Comparison of ENCODE assay signal across 24 cellular contexts in the genomic region with DNA sequence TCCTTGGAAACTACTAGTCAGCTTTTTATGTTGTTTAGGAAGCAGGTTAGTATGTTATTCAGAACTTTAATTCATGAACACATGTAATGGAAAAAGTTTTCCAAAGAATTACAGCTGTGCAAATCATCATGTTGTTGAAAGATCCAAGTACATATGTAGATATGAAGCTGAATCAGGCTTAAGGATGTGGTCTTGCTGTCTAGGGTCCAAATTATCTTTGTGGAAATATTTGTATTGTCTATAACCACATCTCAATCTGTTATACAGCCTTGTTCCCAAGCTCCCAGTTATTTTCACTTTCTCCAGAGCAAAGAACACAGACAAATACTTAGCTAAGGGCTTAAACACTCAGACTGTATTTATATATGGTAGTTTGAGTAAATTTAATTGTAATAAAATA.
"Had no signal": no experiment of that assay in that cellular context is flagged by ENCODE, and none has a peak within 500 bp of the region (broad histone marks: within the 10 kb centered on the region; RNA-seq: fewer than 3 reads in every experiment).

No MANE protein-coding gene starts in this region.

- H3K4me3 ChIP-seq: dorsolateral prefrontal cortex, hepatocyte, lung, psoas muscle, right lobe of liver, suprapubic skin, thyroid gland had no signal

- H3K9me3 ChIP-seq: psoas muscle, right lobe of liver, suprapubic skin, thyroid gland had no signal

- DNase-seq: cortex of kidney; dorsolateral prefrontal cortex; effector CD8-positive, alpha-beta T cell; foreskin melanocyte; head of caudate nucleus; kidney; left cardiac atrium; left ventricle myocardium superior; mesendoderm; naive B cell; nephron progenitor cell; psoas muscle; retina; right lobe of liver; stimulated activated CD4-positive, alpha-beta T cell treated with anti-CD3 and anti-CD28 coated beads, Interleukin-4, amount 100 ng/mL, for 1 hour; stimulated activated CD8-positive, alpha-beta memory T cell treated with anti-CD3 and anti-CD28 coated beads, Interleukin-4, amount 100 ng/mL, for 48 hours; stimulated activated naive CD8-positive, alpha-beta T cell treated with anti-CD3 and anti-CD28 coated beads, Interleukin-15, Interleukin-2, amounts not matched to agents 100 U/mL and 50 U/mL, for 24 hours; thyroid gland had no signal

- H3K27ac Mint-ChIP-seq: naive B cell; nephron progenitor cell; stimulated activated effector memory CD8-positive, alpha-beta T cell treated with anti-CD3 and anti-CD28 coated beads, Interleukin-12 subunit alpha, Interleukin-12 subunit beta, amount 100 ng/mL, for 72 hours; type B pancreatic cell had no signal

- H3K4me1 Mint-ChIP-seq: naive B cell; nephron progenitor cell; stimulated activated effector memory CD8-positive, alpha-beta T cell treated with anti-CD3 and anti-CD28 coated beads, Interleukin-12 subunit alpha, Interleukin-12 subunit beta, amount 100 ng/mL, for 72 hours had no signal

- H3K4me1 ChIP-seq: psoas muscle, right lobe of liver, suprapubic skin, thyroid gland had no signal

- H3K36me3 ChIP-seq: right lobe of liver, thyroid gland had no signal

- H3K27me3 ChIP-seq: hepatocyte, right lobe of liver, suprapubic skin, thyroid gland had no signal

- H3K9me3 Mint-ChIP-seq: stimulated activated effector memory CD8-positive, alpha-beta T cell treated with anti-CD3 and anti-CD28 coated beads, Interleukin-12 subunit alpha, Interleukin-12 subunit beta, amount 100 ng/mL, for 72 hours; type B pancreatic cell had no signal

- ATAC-seq: esophagus mucosa; left cardiac atrium; left ventricle myocardium superior; psoas muscle; right lobe of liver; stimulated activated effector memory CD8-positive, alpha-beta T cell treated with anti-CD3 and anti-CD28 coated beads, Interleukin-12 subunit alpha, Interleukin-12 subunit beta, amount 100 ng/mL, for 72 hours; stimulated activated naive CD8-positive, alpha-beta T cell treated with anti-CD3 and anti-CD28 coated beads, Interleukin-15, Interleukin-2, amounts not matched to agents 100 U/mL and 50 U/mL, for 24 hours had no signal

- H3K4me3 Mint-ChIP-seq: naive B cell; nephron progenitor cell; stimulated activated effector memory CD8-positive, alpha-beta T cell treated with anti-CD3 and anti-CD28 coated beads, Interleukin-12 subunit alpha, Interleukin-12 subunit beta, amount 100 ng/mL, for 72 hours; type B pancreatic cell had no signal

- H3K36me3 Mint-ChIP-seq: naive B cell; stimulated activated effector memory CD8-positive, alpha-beta T cell treated with anti-CD3 and anti-CD28 coated beads, Interleukin-12 subunit alpha, Interleukin-12 subunit beta, amount 100 ng/mL, for 72 hours had no signal

- H3K27ac ChIP-seq: dorsolateral prefrontal cortex, hepatocyte, psoas muscle, right lobe of liver, suprapubic skin, thyroid gland had no signal

- H3K27me3 Mint-ChIP-seq: naive B cell, type B pancreatic cell had no signal
